ENCODE assay signal across 12 cellular contexts in genomic region chr5:133404724-133405123, GRCh38.
DNase-seq lines count a peak whose midpoint lies in the region; ATAC-seq, FAIRE-seq and TF ChIP-seq lines count a peak whose summit lies in the region.
"Had no signal": no experiment of that assay in that cellular context is flagged by ENCODE, and none has a peak within 500 bp of the region (broad histone marks: within the 10 kb centered on the region; RNA-seq: fewer than 3 reads in every experiment).

No MANE protein-coding gene starts in this region.

- H3K4me3 ChIP-seq in A549 (no peak overlapping the region), PC-3 (ENCODE audit: low read length) (no peak overlapping the region)
- H3K4me3 ChIP-seq: thyroid gland had no signal

- no peak overlapping the region for H3K9ac ChIP-seq in PC-3 (ENCODE audit: low read length)

- H3K4me2 ChIP-seq in A549 = no peak overlapping the region
- H3K4me2 ChIP-seq in PC-3 (ENCODE audit: low read length) = no peak overlapping the region

- H3K79me2 ChIP-seq in PC-3 (ENCODE audit: low read length) = no peaks in the 10 kb centered on the region

- WGBS in A549 (ENCODE audit: missing lambda C conversion rate) = 82% methylated on average over 7 of the region's 7 CpGs

- H3K9me3 ChIP-seq in A549 (no peaks in the 10 kb centered on the region), PC-3 (ENCODE audit: low read length) (no peaks in the 10 kb centered on the region)
- H3K9me3 ChIP-seq: thyroid gland had no signal

- BruUV-seq in PC-3 (replicated peaks; lab: Mats Ljungman, UMichigan) = no TSS peak

- TF ChIP-seq POLR2A in A549 (IDR thresholded peaks at IDR 0.05; ENCODE audit: low read length) = no peak
- no peak for TF ChIP-seq POLR2A in GM12891 (IDR thresholded peaks at IDR 0.05; ENCODE audit: low read depth, low read length)

- intact Hi-C loops in PC-3 (cut with micrococcal nuclease) = no loop called here

- no peaks in the 10 kb centered on the region for H3K9me2 ChIP-seq in PC-3 (replicated peaks; ENCODE audit: low read length)

- H3K36me3 ChIP-seq in PC-3 (ENCODE audit: low read depth, low read length) = no peaks in the 10 kb centered on the region
- H3K36me3 ChIP-seq: thyroid gland had no signal

- no peaks in the 10 kb centered on the region for H4K20me1 ChIP-seq in PC-3 (ENCODE audit: low read length)

- peak; percentile 12 to 13 for DNase-seq in A549 (ENCODE audit: low read depth in 1 of 2, low spot score in 1 of 2)
- DNase-seq in GM12891 (ENCODE audit: insufficient read length, low spot score) = no peak
- peak; percentile 20 for DNase-seq in PC-3
- DNase-seq in foreskin keratinocyte = no peak
- no peak for DNase-seq in RCC 7860 (ENCODE audit: low spot score)
- DNase-seq: C1 segment of cervical spinal cord; effector CD8-positive, alpha-beta T cell; NCI-H748 treated with DMSO at 0.1 percent for 48 hours; thyroid gland had no signal

- CTCF ChIA-PET in A549 (lab: Yijun Ruan, JAX) (interaction anchor here (0.5 to 8.6 kb wide), 6 partner anchors 15 to 207 kb away, joined by 3 to 59 read pairs (median 3); no protein-coding TSS in a partner anchor), PC-3 (lab: Charles Lee) (no interaction called here)

- TF ChIP-seq EP300 in A549 (IDR thresholded peaks at IDR 0.05) = no peak

- H3K27ac ChIP-seq in A549 (no peak overlapping the region), PC-3 (ENCODE audit: low read length) (no peak overlapping the region), foreskin keratinocyte (no peak overlapping the region)
- H3K27ac ChIP-seq: thyroid gland had no signal

- FAIRE-seq in A549 (lab: Jason Lieb, UNC) (no peak), GM12891 (lab: Jason Lieb, UNC) (peak; percentile 61), RCC 7860 (lab: Jason Lieb, UNC) (no peak)

- POLR2A ChIA-PET in A549 (lab: Yijun Ruan, JAX) (no interaction called here), PC-3 (lab: Charles Lee; ENCODE audit: unreplicated experiment) (no interaction called here)

- no peaks in the 10 kb centered on the region for H3K27me3 ChIP-seq in PC-3 (ENCODE audit: low read length)
- no peaks in the 10 kb centered on the region for H3K27me3 ChIP-seq in foreskin keratinocyte
- H3K27me3 ChIP-seq: thyroid gland had no signal

- no peaks in the 10 kb centered on the region for H3F3A ChIP-seq in PC-3 (ENCODE audit: low read length, unreplicated experiment)

- TF ChIP-seq RAD21 in A549 (conservative IDR thresholded peaks at IDR 0.05 in 1 of 2, IDR thresholded peaks at IDR 0.05 in 1 of 2) = no peak

- H3K4me1 ChIP-seq in A549 (no peaks in the 10 kb centered on the region), PC-3 (ENCODE audit: insufficient read depth, low read length) (no peaks in the 10 kb centered on the region), foreskin keratinocyte (no peaks in the 10 kb centered on the region)
- H3K4me1 ChIP-seq: thyroid gland had no signal

- peak in 1 of 2 experiments; percentile 70; a peak in 3 of 6 replicates for ATAC-seq in A549
- no peak; the same call in 1 of the 2 replicates for ATAC-seq in PC-3
- ATAC-seq in foreskin keratinocyte = no peak
- ATAC-seq in HG02885 (IDR thresholded peaks at IDR 0.05; ENCODE audit: poor library complexity, unreplicated experiment) = no peak
- ATAC-seq in HG03571 (IDR thresholded peaks at IDR 0.05; ENCODE audit: unreplicated experiment) = no peak
- ATAC-seq in HG02884 (IDR thresholded peaks at IDR 0.05; ENCODE audit: unreplicated experiment) = no peak

- no peak overlapping the region for H2AFZ ChIP-seq in PC-3 (ENCODE audit: low read length)

- TF ChIP-seq CTCF in A549 (IDR thresholded peaks at IDR 0.05) (no peak), PC-3 (conservative IDR thresholded peaks at IDR 0.05; ENCODE audit: low read depth, low read length) (peak; percentile 41; the same call in 1 of the 2 replicates), foreskin keratinocyte (conservative IDR thresholded peaks at IDR 0.05) (peak; percentile 45)

TF ChIP-seq in A549, 52 proteins besides CTCF, POLR2A, EP300 and RAD21 (continues in another document):
- TF ChIP-seq, protein P1, sequence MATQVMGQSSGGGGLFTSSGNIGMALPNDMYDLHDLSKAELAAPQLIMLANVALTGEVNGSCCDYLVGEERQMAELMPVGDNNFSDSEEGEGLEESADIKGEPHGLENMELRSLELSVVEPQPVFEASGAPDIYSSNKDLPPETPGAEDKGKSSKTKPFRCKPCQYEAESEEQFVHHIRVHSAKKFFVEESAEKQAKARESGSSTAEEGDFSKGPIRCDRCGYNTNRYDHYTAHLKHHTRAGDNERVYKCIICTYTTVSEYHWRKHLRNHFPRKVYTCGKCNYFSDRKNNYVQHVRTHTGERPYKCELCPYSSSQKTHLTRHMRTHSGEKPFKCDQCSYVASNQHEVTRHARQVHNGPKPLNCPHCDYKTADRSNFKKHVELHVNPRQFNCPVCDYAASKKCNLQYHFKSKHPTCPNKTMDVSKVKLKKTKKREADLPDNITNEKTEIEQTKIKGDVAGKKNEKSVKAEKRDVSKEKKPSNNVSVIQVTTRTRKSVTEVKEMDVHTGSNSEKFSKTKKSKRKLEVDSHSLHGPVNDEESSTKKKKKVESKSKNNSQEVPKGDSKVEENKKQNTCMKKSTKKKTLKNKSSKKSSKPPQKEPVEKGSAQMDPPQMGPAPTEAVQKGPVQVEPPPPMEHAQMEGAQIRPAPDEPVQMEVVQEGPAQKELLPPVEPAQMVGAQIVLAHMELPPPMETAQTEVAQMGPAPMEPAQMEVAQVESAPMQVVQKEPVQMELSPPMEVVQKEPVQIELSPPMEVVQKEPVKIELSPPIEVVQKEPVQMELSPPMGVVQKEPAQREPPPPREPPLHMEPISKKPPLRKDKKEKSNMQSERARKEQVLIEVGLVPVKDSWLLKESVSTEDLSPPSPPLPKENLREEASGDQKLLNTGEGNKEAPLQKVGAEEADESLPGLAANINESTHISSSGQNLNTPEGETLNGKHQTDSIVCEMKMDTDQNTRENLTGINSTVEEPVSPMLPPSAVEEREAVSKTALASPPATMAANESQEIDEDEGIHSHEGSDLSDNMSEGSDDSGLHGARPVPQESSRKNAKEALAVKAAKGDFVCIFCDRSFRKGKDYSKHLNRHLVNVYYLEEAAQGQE (IDR thresholded peaks at IDR 0.05) = no peak
- TF ChIP-seq BHLHE40 (IDR thresholded peaks at IDR 0.05; ENCODE audit: low read depth, low read length) (no peak), KDM1A (IDR thresholded peaks at IDR 0.05; ENCODE audit: low read depth) (no peak), USF2 (IDR thresholded peaks at IDR 0.05) (no peak), KDM5A (IDR thresholded peaks at IDR 0.05) (no peak)

TF ChIP-seq in GM12891, 5 proteins besides CTCF, POLR2A, EP300 and RAD21:
- TF ChIP-seq PAX5 (IDR thresholded peaks at IDR 0.05; ENCODE audit: insufficient read depth, low read length, severe bottlenecking) (no peak), POU2F2 (IDR thresholded peaks at IDR 0.05; ENCODE audit: low read depth, low read length) (no peak), TAF1 (IDR thresholded peaks at IDR 0.05; ENCODE audit: low read depth, low read length) (no peak), POLR2AphosphoS5 (IDR thresholded peaks at IDR 0.05; ENCODE audit: low read depth, low read length) (no peak), SPI1 (IDR thresholded peaks at IDR 0.05; ENCODE audit: low read depth, low read length) (no peak)

Comparison
In these comparisons a context has a peak if more than half of its experiments do, and no peak if none do; other contexts are left out.
1. DNase-seq: peak in A549 (2 of 2) and PC-3 (single experiment); none in GM12891 (single experiment), foreskin keratinocyte (0 of 2) and RCC 7860 (single experiment).